In genomic region chr9:136342191-136343120, GRCh38 we compare ENCODE assay signal across 8 cellular contexts. TPM values are rescaled to one million over a fixed set of nuclear protein-coding genes. Genes with fewer than 3 reads are reported as not detected.
DNase-seq lines count a peak whose midpoint lies in the region; ATAC-seq and TF ChIP-seq lines count a peak whose summit lies in the region.

No MANE protein-coding gene starts in this region.

- no peak overlapping the region for H3K27ac Mint-ChIP-seq in activated T-cell treated with anti-CD3 and anti-CD28 coated beads, Interleukin-2, amount 50 U/mL, for 24 hours
- H3K27ac Mint-ChIP-seq in natural killer cell treated with Interleukin-12 subunit alpha and Interleukin-12 subunit beta and Interleukin-15 and Interleukin-18, amount 100 ng/mL, for 72 hours, result no peak overlapping the region
- H3K27ac Mint-ChIP-seq in stimulated activated memory B cell treated with anti-CD40 and anti-IgM and Interleukin-4, amounts not matched to agents 10 μg/mL and 1 μg/mL and 100 μg/mL, for 72 hours, result no peak overlapping the region

- H3K4me1 Mint-ChIP-seq in activated T-cell treated with anti-CD3 and anti-CD28 coated beads, Interleukin-2, amount 50 U/mL, for 24 hours (ENCODE audit: low read depth), result no peaks in the 10 kb centered on the region
- no peaks in the 10 kb centered on the region for H3K4me1 Mint-ChIP-seq in natural killer cell treated with Interleukin-12 subunit alpha and Interleukin-12 subunit beta and Interleukin-15 and Interleukin-18, amount 100 ng/mL, for 72 hours (ENCODE audit: low read depth in 2 of 2)
- peaks cover 8% of the 10 kb centered on the region for H3K4me1 Mint-ChIP-seq in stimulated activated memory B cell treated with anti-CD40 and anti-IgM and Interleukin-4, amounts not matched to agents 10 μg/mL and 1 μg/mL and 100 μg/mL, for 72 hours

- H3K4me3 ChIP-seq in fibroblast of mammary gland (ENCODE audit: control insufficient read depth, low read depth, low read length), result no peak overlapping the region

- DNase-seq in COLO668 (lab: John Stamatoyannopoulos, UW; ENCODE audit: unreplicated experiment), result peak; percentile 46
- DNase-seq in NCI-H2029 treated with DMSO at 0.1 percent for 48 hours (lab: John Stamatoyannopoulos, UW), result peak; percentile 39
- peak; percentile 79 for DNase-seq in activated T-cell treated with anti-CD3 and anti-CD28 coated beads, Interleukin-2, amount 50 U/mL, for 24 hours
- peak; percentile 52 for DNase-seq in fibroblast of mammary gland (ENCODE audit: low read depth)
- DNase-seq in natural killer cell treated with Interleukin-12 subunit alpha and Interleukin-12 subunit beta and Interleukin-15 and Interleukin-18, amount 100 ng/mL, for 72 hours (ENCODE audit: low spot score), result no peak

- no peak overlapping the region for H3K4me3 Mint-ChIP-seq in activated T-cell treated with anti-CD3 and anti-CD28 coated beads, Interleukin-2, amount 50 U/mL, for 24 hours
- no peak overlapping the region for H3K4me3 Mint-ChIP-seq in natural killer cell treated with Interleukin-12 subunit alpha and Interleukin-12 subunit beta and Interleukin-15 and Interleukin-18, amount 100 ng/mL, for 72 hours
- H3K4me3 Mint-ChIP-seq in stimulated activated memory B cell treated with anti-CD40 and anti-IgM and Interleukin-4, amounts not matched to agents 10 μg/mL and 1 μg/mL and 100 μg/mL, for 72 hours, result no peak overlapping the region

- H3K9me3 Mint-ChIP-seq in activated T-cell treated with anti-CD3 and anti-CD28 coated beads, Interleukin-2, amount 50 U/mL, for 24 hours, result no peaks in the 10 kb centered on the region
- no peaks in the 10 kb centered on the region for H3K9me3 Mint-ChIP-seq in natural killer cell treated with Interleukin-12 subunit alpha and Interleukin-12 subunit beta and Interleukin-15 and Interleukin-18, amount 100 ng/mL, for 72 hours
- no peaks in the 10 kb centered on the region for H3K9me3 Mint-ChIP-seq in stimulated activated memory B cell treated with anti-CD40 and anti-IgM and Interleukin-4, amounts not matched to agents 10 μg/mL and 1 μg/mL and 100 μg/mL, for 72 hours

- ATAC-seq in natural killer cell treated with Interleukin-12 subunit alpha and Interleukin-12 subunit beta and Interleukin-15 and Interleukin-18, amount 100 ng/mL, for 72 hours, result peak; percentile 67 to 83
- peak; percentile 52 for ATAC-seq in stimulated activated memory B cell treated with anti-CD40 and anti-IgM and Interleukin-4, amounts not matched to agents 10 μg/mL and 1 μg/mL and 100 μg/mL, for 72 hours
- ATAC-seq in HG03354 (IDR thresholded peaks at IDR 0.05; ENCODE audit: poor library complexity, severe bottlenecking, unreplicated experiment) (no peak), GM19467 (IDR thresholded peaks at IDR 0.05; ENCODE audit: unreplicated experiment) (no peak)

- no peaks in the 10 kb centered on the region for H3K36me3 Mint-ChIP-seq in activated T-cell treated with anti-CD3 and anti-CD28 coated beads, Interleukin-2, amount 50 U/mL, for 24 hours (ENCODE audit: low read depth)
- H3K36me3 Mint-ChIP-seq in natural killer cell treated with Interleukin-12 subunit alpha and Interleukin-12 subunit beta and Interleukin-15 and Interleukin-18, amount 100 ng/mL, for 72 hours, result no peaks in the 10 kb centered on the region
- H3K36me3 Mint-ChIP-seq in stimulated activated memory B cell treated with anti-CD40 and anti-IgM and Interleukin-4, amounts not matched to agents 10 μg/mL and 1 μg/mL and 100 μg/mL, for 72 hours, result no peaks in the 10 kb centered on the region

- TF ChIP-seq CTCF in fibroblast of mammary gland (conservative IDR thresholded peaks at IDR 0.05; ENCODE audit: control insufficient read depth, insufficient read depth, low read depth, low read length), result no peak

- no peaks in the 10 kb centered on the region for H3K27me3 Mint-ChIP-seq in activated T-cell treated with anti-CD3 and anti-CD28 coated beads, Interleukin-2, amount 50 U/mL, for 24 hours
- no peaks in the 10 kb centered on the region for H3K27me3 Mint-ChIP-seq in natural killer cell treated with Interleukin-12 subunit alpha and Interleukin-12 subunit beta and Interleukin-15 and Interleukin-18, amount 100 ng/mL, for 72 hours
- H3K27me3 Mint-ChIP-seq in stimulated activated memory B cell treated with anti-CD40 and anti-IgM and Interleukin-4, amounts not matched to agents 10 μg/mL and 1 μg/mL and 100 μg/mL, for 72 hours, result peaks cover 18% of the 10 kb centered on the region

RNA-seq across cellular contexts. Expression of gene GPSM1, which starts 15.1 kb away (rescaled TPM):
- 1 to 10 TPM; 1.7 to 2.3 TPM for total RNA-seq in natural killer cell treated with Interleukin-12 subunit alpha and Interleukin-12 subunit beta and Interleukin-15 and Interleukin-18, amount 100 ng/mL, for 72 hours

RNA-seq across cellular contexts. Expression of gene DNLZ, which starts 21.1 kb away (rescaled TPM):
- 10 to 100 TPM; 30.0 to 41.2 TPM for total RNA-seq in natural killer cell treated with Interleukin-12 subunit alpha and Interleukin-12 subunit beta and Interleukin-15 and Interleukin-18, amount 100 ng/mL, for 72 hours

RNA-seq across cellular contexts. Expression of gene CARD9, which starts 31.0 kb away (rescaled TPM):
- total RNA-seq in natural killer cell treated with Interleukin-12 subunit alpha and Interleukin-12 subunit beta and Interleukin-15 and Interleukin-18, amount 100 ng/mL, for 72 hours, result 1 to 10 TPM; 2.8 to 9.4 TPM

RNA-seq across cellular contexts. Expression of gene CCDC187, which starts 38.6 kb away (rescaled TPM):
- total RNA-seq in natural killer cell treated with Interleukin-12 subunit alpha and Interleukin-12 subunit beta and Interleukin-15 and Interleukin-18, amount 100 ng/mL, for 72 hours, result not detected

RNA-seq across cellular contexts. Expression of gene SNAPC4, which starts 57.5 kb away (rescaled TPM):
- total RNA-seq in natural killer cell treated with Interleukin-12 subunit alpha and Interleukin-12 subunit beta and Interleukin-15 and Interleukin-18, amount 100 ng/mL, for 72 hours, result 10 to 100 TPM; 11.3 to 48.5 TPM

Comparison
In these comparisons a context has a peak if more than half of its experiments do, and no peak if none do; other contexts are left out.
1. ATAC-seq: peak in natural killer cell treated with Interleukin-12 subunit alpha and Interleukin-12 subunit beta and Interleukin-15 and Interleukin-18, amount 100 ng/mL, for 72 hours (2 of 2) and stimulated activated memory B cell treated with anti-CD40 and anti-IgM and Interleukin-4, amounts not matched to agents 10 μg/mL and 1 μg/mL and 100 μg/mL, for 72 hours (single experiment); none in HG03354 (single experiment) and GM19467 (single experiment).